Comparison of ENCODE assay signal across 17 cellular contexts in the genomic region with DNA sequence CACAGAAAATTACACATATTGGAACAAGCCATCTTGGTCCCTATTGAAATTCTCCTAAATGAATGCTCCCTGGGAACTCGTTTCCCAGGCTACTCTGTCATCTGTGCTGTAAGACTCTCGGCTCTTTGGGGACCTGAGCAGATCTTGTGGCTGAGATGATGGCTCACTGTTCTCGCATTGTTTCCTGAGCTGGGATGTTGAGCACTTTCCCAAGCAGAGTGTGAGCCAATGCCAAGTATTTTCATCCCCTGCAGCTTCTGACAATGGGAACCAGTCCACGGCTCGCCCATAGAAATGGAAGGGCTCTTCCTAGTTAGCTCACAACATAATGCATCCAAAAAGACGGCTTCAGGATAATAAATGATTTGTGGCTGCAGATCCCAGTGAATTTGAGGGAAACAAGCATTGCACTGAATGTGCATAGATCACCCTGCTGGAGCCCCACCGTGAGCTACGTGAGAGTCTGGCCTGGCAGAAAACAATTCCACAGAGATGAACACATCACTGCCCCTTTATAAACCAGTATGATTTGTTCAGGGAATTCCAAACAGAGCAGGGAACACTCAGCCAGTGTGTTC.
"Had no signal": no experiment of that assay in that cellular context is flagged by ENCODE, and none has a peak within 500 bp of the region (broad histone marks: within the 10 kb centered on the region; RNA-seq: fewer than 3 reads in every experiment).

No MANE protein-coding gene starts in this region.

- H3K36me3 ChIP-seq: colonic mucosa, neutrophil, pancreas, sigmoid colon, thyroid gland had no signal

- H3K9me3 ChIP-seq: colonic mucosa, neutrophil, pancreas, sigmoid colon, thyroid gland had no signal

- ATAC-seq: activated T-cell treated with anti-CD3 and anti-CD28 coated beads, Interleukin-2, amount 50 U/mL, for 4 hours; mucosa of descending colon; naive thymus-derived CD4-positive, alpha-beta T cell; pancreas; SK-N-SH treated with all-trans-retinoic acid at 6 μM for 48 hours; T-cell had no signal

- H3K27me3 ChIP-seq: colonic mucosa, neutrophil, sigmoid colon, thyroid gland had no signal

- H3K4me1 ChIP-seq: colonic mucosa, pancreas, thyroid gland had no signal

- H3K27ac ChIP-seq: colonic mucosa, neutrophil, pancreas, sigmoid colon, thyroid gland had no signal

- DNase-seq: activated CD4-positive, alpha-beta T cell treated with anti-CD3 and anti-CD28 coated beads, Interleukin-2, amount 10 ng/mL, durations not matched to agents 7 days and 5 days; activated CD8-positive, alpha-beta memory T cell treated with anti-CD3 and anti-CD28 coated beads, Interleukin-2, amount 50 U/mL, for 4 hours; activated effector memory CD4-positive, alpha-beta T cell treated with Interleukin-2 at 50 U/mL for 16 hours; activated T-cell treated with anti-CD3 and anti-CD28 coated beads, Interleukin-2, amount 50 U/mL, for 4 hours; central memory CD4-positive, alpha-beta T cell; colonic mucosa; erythroblast; head of caudate nucleus; mucosa of descending colon; naive thymus-derived CD4-positive, alpha-beta T cell; pancreas; sigmoid colon; stimulated activated naive CD4-positive, alpha-beta T cell; T-cell; thyroid gland had no signal

- H3K4me3 ChIP-seq: colonic mucosa, mucosa of descending colon, pancreas, sigmoid colon, thyroid gland had no signal
